Comparison of ENCODE assay signal across 23 cellular contexts in the genomic region with DNA sequence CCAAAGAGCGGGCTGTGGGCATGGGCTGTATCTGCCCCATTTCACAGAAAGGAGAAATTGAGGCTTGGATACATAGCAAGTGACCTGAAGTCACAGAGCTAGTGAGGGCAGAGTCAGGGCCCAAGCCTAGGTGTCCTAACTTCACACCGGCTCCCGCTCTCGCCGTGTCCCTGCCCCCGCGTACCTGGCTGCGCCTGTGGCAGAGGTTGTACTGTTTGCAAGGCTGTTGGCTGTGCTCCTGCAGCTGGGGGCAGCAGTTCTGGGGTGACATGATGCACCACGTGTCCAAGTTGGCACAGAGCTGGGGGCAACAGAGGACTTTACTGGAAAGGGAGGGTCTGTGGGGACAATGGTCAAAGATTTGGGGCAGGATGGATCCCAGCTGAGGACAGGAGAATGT. TPM values are rescaled to one million over a fixed set of nuclear protein-coding genes. Genes with fewer than 3 reads are reported as not detected.
"Had no signal": no experiment of that assay in that cellular context is flagged by ENCODE, and none has a peak within 500 bp of the region (broad histone marks: within the 10 kb centered on the region; RNA-seq: fewer than 3 reads in every experiment).

No MANE protein-coding gene starts in this region.

- H3K4me3 Mint-ChIP-seq: activated naive CD4-positive, alpha-beta T cell treated with anti-CD3 and anti-CD28 coated beads, Interleukin-2, amount 10 ng/mL, durations not matched to agents 7 days and 5 days; stimulated activated memory B cell treated with anti-CD40 and anti-IgM and Interleukin-4, amounts not matched to agents 10 μg/mL and 1 μg/mL and 100 μg/mL, for 72 hours; WTC11 had no signal

- ATAC-seq: left lung; stimulated activated memory B cell treated with anti-CD40 and anti-IgM and Interleukin-4, amounts not matched to agents 10 μg/mL and 1 μg/mL and 100 μg/mL, for 72 hours; WTC11 had no signal

- H3K27ac ChIP-seq: breast epithelium, left lung, parathyroid adenoma, sigmoid colon, testis, upper lobe of left lung had no signal

- H3K27ac Mint-ChIP-seq: stimulated activated memory B cell treated with anti-CD40 and anti-IgM and Interleukin-4, amounts not matched to agents 10 μg/mL and 1 μg/mL and 100 μg/mL, for 72 hours had no signal

- H3K27me3 Mint-ChIP-seq: activated naive CD4-positive, alpha-beta T cell treated with anti-CD3 and anti-CD28 coated beads, Interleukin-2, amount 10 ng/mL, durations not matched to agents 7 days and 5 days; stimulated activated memory B cell treated with anti-CD40 and anti-IgM and Interleukin-4, amounts not matched to agents 10 μg/mL and 1 μg/mL and 100 μg/mL, for 72 hours had no signal

- DNase-seq: activated CD4-positive, alpha-beta T cell treated with anti-CD3 and anti-CD28 coated beads for 48 hours; activated naive CD4-positive, alpha-beta T cell treated with anti-CD3 and anti-CD28 coated beads, Interleukin-2, amount 10 ng/mL, durations not matched to agents 7 days and 5 days; cerebellar nuclear complex; cortex of kidney; erythroblast; foreskin melanocyte; glutamatergic neuron; hypothalamus; left lung; mammary epithelial cell; midbrain; sigmoid colon; spleen; stimulated activated CD4-positive, alpha-beta T cell treated with anti-CD3 and anti-CD28 coated beads, Interleukin-4, amount 100 ng/mL, for 4 hours; testis; upper lobe of left lung had no signal

- H3K9me3 ChIP-seq: breast epithelium, left lung, sigmoid colon, spleen, testis, upper lobe of left lung had no signal

- H3K9me3 Mint-ChIP-seq: activated naive CD4-positive, alpha-beta T cell treated with anti-CD3 and anti-CD28 coated beads, Interleukin-2, amount 10 ng/mL, durations not matched to agents 7 days and 5 days; stimulated activated memory B cell treated with anti-CD40 and anti-IgM and Interleukin-4, amounts not matched to agents 10 μg/mL and 1 μg/mL and 100 μg/mL, for 72 hours; WTC11 had no signal

- H3K36me3 ChIP-seq: breast epithelium had no signal

RNA-seq across cellular contexts. Expression of gene ZNF385C, which starts 10.8 kb away (rescaled TPM):
- total RNA-seq: T-helper 2 cell treated with Interferon-gamma antibody and Interleukin-4, amounts not matched to agents 100 ng/mL and 5 ng/mL, for 36 hours had no signal

RNA-seq across cellular contexts. Expression of gene HSPB9, which starts 13.5 kb away (rescaled TPM):
- total RNA-seq: astrocyte; left lung; mammary epithelial cell; T-helper 2 cell treated with Interferon-gamma antibody and Interleukin-4, amounts not matched to agents 100 ng/mL and 5 ng/mL, for 36 hours had no signal
- polyA plus RNA-seq: keratinocyte, mammary epithelial cell had no signal
